20 cellular contexts compared by ENCODE assay signal in genomic region chr19:2335848-2336247, GRCh38. TPM values are rescaled to one million over a fixed set of nuclear protein-coding genes. Genes with fewer than 3 reads are reported as not detected.
DNase-seq lines count a peak whose midpoint lies in the region; ATAC-seq and TF ChIP-seq lines count a peak whose summit lies in the region.
"Had no signal": no experiment of that assay in that cellular context is flagged by ENCODE, and none has a peak within 500 bp of the region (broad histone marks: within the 10 kb centered on the region; RNA-seq: fewer than 3 reads in every experiment).

No MANE protein-coding gene starts in this region.

- ATAC-seq in activated naive CD8-positive, alpha-beta T cell treated with anti-CD3 and anti-CD28 coated beads, Interleukin-2, amount 10 ng/mL, durations not matched to agents 7 days and 5 days (ENCODE audit: low read depth): no peak
- no peak for ATAC-seq in naive thymus-derived CD8-positive, alpha-beta T cell
- no peak for ATAC-seq in upper lobe of left lung (ENCODE audit: low FRiP score in 2 of 2)

- no peak overlapping the region for H3K27ac ChIP-seq in BLaER1
- H3K27ac ChIP-seq in upper lobe of left lung: no peak overlapping the region
- H3K27ac ChIP-seq in tibial artery: no peak overlapping the region
- H3K27ac ChIP-seq: epithelial cell of prostate, hepatocyte had no signal

- no peak overlapping the region for H3K4me3 Mint-ChIP-seq in Caco-2 (ENCODE audit: unreplicated experiment)
- no peak overlapping the region for H3K4me3 Mint-ChIP-seq in activated naive CD8-positive, alpha-beta T cell treated with anti-CD3 and anti-CD28 coated beads, Interleukin-2, amount 10 ng/mL, durations not matched to agents 7 days and 5 days
- peak overlapping the region in 5 of 10 donors; percentile 11 to 43 (median 26) for H3K4me3 Mint-ChIP-seq in naive thymus-derived CD8-positive, alpha-beta T cell

- WGBS in upper lobe of left lung, 2 donors: 80 to 94% methylated on average over 3 of the region's 3 CpGs

- H3K36me3 ChIP-seq in BLaER1: peaks cover 41% of the 10 kb centered on the region
- peaks cover 4% of the 10 kb centered on the region for H3K36me3 ChIP-seq in Caco-2 (ENCODE audit: control insufficient read depth, insufficient read depth, low read length)
- H3K36me3 ChIP-seq in upper lobe of left lung: peaks cover 0 to 32% (median 17%) of the 10 kb centered on the region in 4 donors
- peaks cover 0 to 32% (median 21%) of the 10 kb centered on the region in 3 donors for H3K36me3 ChIP-seq in tibial artery

- H3K27me3 Mint-ChIP-seq in Caco-2 (ENCODE audit: insufficient read depth, unreplicated experiment): no peaks in the 10 kb centered on the region
- no peaks in the 10 kb centered on the region for H3K27me3 Mint-ChIP-seq in activated naive CD8-positive, alpha-beta T cell treated with anti-CD3 and anti-CD28 coated beads, Interleukin-2, amount 10 ng/mL, durations not matched to agents 7 days and 5 days
- H3K27me3 Mint-ChIP-seq in naive thymus-derived CD8-positive, alpha-beta T cell: no peaks in the 10 kb centered on the region

- H3K27me3 ChIP-seq in BLaER1: no peaks in the 10 kb centered on the region
- no peaks in the 10 kb centered on the region for H3K27me3 ChIP-seq in Caco-2 (replicated peaks; ENCODE audit: control insufficient read depth, insufficient read depth, low read length)
- H3K27me3 ChIP-seq in upper lobe of left lung: no peaks in the 10 kb centered on the region
- no peaks in the 10 kb centered on the region for H3K27me3 ChIP-seq in tibial artery
- H3K27me3 ChIP-seq: dorsolateral prefrontal cortex, hepatocyte had no signal

- H3K4me1 Mint-ChIP-seq in Caco-2 (ENCODE audit: low read depth, unreplicated experiment): peaks cover 31% of the 10 kb centered on the region
- H3K4me1 Mint-ChIP-seq in activated naive CD8-positive, alpha-beta T cell treated with anti-CD3 and anti-CD28 coated beads, Interleukin-2, amount 10 ng/mL, durations not matched to agents 7 days and 5 days: peaks cover 20% of the 10 kb centered on the region
- H3K4me1 Mint-ChIP-seq in naive thymus-derived CD8-positive, alpha-beta T cell: peaks cover 26 to 53% (median 46%) of the 10 kb centered on the region in 4 donors

- H4K20me1 ChIP-seq in BLaER1: peaks cover 90% of the 10 kb centered on the region

- DNase-seq in Caco-2: no peak
- no peak for DNase-seq in activated naive CD8-positive, alpha-beta T cell treated with anti-CD3 and anti-CD28 coated beads, Interleukin-2, amount 10 ng/mL, durations not matched to agents 7 days and 5 days
- no peak for DNase-seq in naive thymus-derived CD8-positive, alpha-beta T cell
- DNase-seq in upper lobe of left lung: no peak
- no peak for DNase-seq in tibial artery
- DNase-seq in GF-D8 (lab: John Stamatoyannopoulos, UW): no peak
- DNase-seq: activated CD4-positive, CD25-positive, alpha-beta regulatory T cell treated with anti-CD3 and anti-CD28 coated beads, Interleukin-2, amount 50 U/mL, for 72 hours; central memory CD4-positive, alpha-beta T cell; DND-41; dorsolateral prefrontal cortex; H7; NCI-H1417; NCI-H526 had no signal

- no peak for TF ChIP-seq POLR2A in upper lobe of left lung (IDR thresholded peaks at IDR 0.05)

- H3K27ac Mint-ChIP-seq in Caco-2 (ENCODE audit: unreplicated experiment): peak overlapping the region; percentile 58
- peak overlapping the region; percentile 55 for H3K27ac Mint-ChIP-seq in activated naive CD8-positive, alpha-beta T cell treated with anti-CD3 and anti-CD28 coated beads, Interleukin-2, amount 10 ng/mL, durations not matched to agents 7 days and 5 days
- peak overlapping the region; percentile 3 to 93 (median 80) for H3K27ac Mint-ChIP-seq in naive thymus-derived CD8-positive, alpha-beta T cell

- TF ChIP-seq EP300 in upper lobe of left lung (IDR thresholded peaks at IDR 0.05): no peak

- H3K4me3 ChIP-seq in BLaER1: no peak overlapping the region
- H3K4me3 ChIP-seq in Caco-2 (ENCODE audit: low read depth, low read length): no peak overlapping the region
- no peak overlapping the region for H3K4me3 ChIP-seq in upper lobe of left lung
- H3K4me3 ChIP-seq in tibial artery: no peak overlapping the region
- H3K4me3 ChIP-seq: dorsolateral prefrontal cortex, hepatocyte had no signal

- no peak for TF ChIP-seq CTCF in Caco-2 (IDR thresholded peaks at IDR 0.05; ENCODE audit: insufficient read depth in 1 of 2, low read depth in 1 of 2, low read length in 1 of 2, severe bottlenecking in 1 of 2, unreplicated experiment in 1 of 2)
- no peak for TF ChIP-seq CTCF in upper lobe of left lung (IDR thresholded peaks at IDR 0.05)
- no peak for TF ChIP-seq CTCF in tibial artery (IDR thresholded peaks at IDR 0.05)

- H3K9ac ChIP-seq in BLaER1: no peak overlapping the region

- H3K9me3 ChIP-seq in BLaER1: no peaks in the 10 kb centered on the region
- peaks cover 2% of the 10 kb centered on the region; the same call in 1 of the 2 replicates for H3K9me3 ChIP-seq in Caco-2
- no peaks in the 10 kb centered on the region for H3K9me3 ChIP-seq in upper lobe of left lung
- no peaks in the 10 kb centered on the region for H3K9me3 ChIP-seq in tibial artery

- CTCF ChIA-PET in Caco-2 (lab: Charles Lee): no interaction called here

- POLR2A ChIA-PET in Caco-2 (lab: Charles Lee): no interaction called here
- POLR2A ChIA-PET in activated naive CD8-positive, alpha-beta T cell treated with anti-CD3 and anti-CD28 coated beads, Interleukin-2, amount 10 ng/mL, durations not matched to agents 7 days and 5 days (lab: Charles Lee): no interaction called here
- POLR2A ChIA-PET in naive thymus-derived CD8-positive, alpha-beta T cell (lab: Charles Lee): no interaction called here

- H3K4me1 ChIP-seq in BLaER1: peaks cover 81% of the 10 kb centered on the region
- H3K4me1 ChIP-seq in Caco-2: peaks cover 33% of the 10 kb centered on the region
- H3K4me1 ChIP-seq in upper lobe of left lung: peaks cover 6 to 34% (median 13%) of the 10 kb centered on the region in 4 donors
- H3K4me1 ChIP-seq in tibial artery: peaks cover 0 to 28% (median 5%) of the 10 kb centered on the region in 4 donors

- H3K9me3 Mint-ChIP-seq in Caco-2 (ENCODE audit: unreplicated experiment): no peaks in the 10 kb centered on the region
- H3K9me3 Mint-ChIP-seq in activated naive CD8-positive, alpha-beta T cell treated with anti-CD3 and anti-CD28 coated beads, Interleukin-2, amount 10 ng/mL, durations not matched to agents 7 days and 5 days: peaks cover 8% of the 10 kb centered on the region
- no peaks in the 10 kb centered on the region for H3K9me3 Mint-ChIP-seq in naive thymus-derived CD8-positive, alpha-beta T cell

- BruUV-seq in Caco-2 (replicated peaks; lab: Mats Ljungman, UMichigan): no TSS peak

- H3K36me3 Mint-ChIP-seq in Caco-2 (ENCODE audit: insufficient read depth, unreplicated experiment): peaks cover 22% of the 10 kb centered on the region
- H3K36me3 Mint-ChIP-seq in activated naive CD8-positive, alpha-beta T cell treated with anti-CD3 and anti-CD28 coated beads, Interleukin-2, amount 10 ng/mL, durations not matched to agents 7 days and 5 days: peaks cover 13% of the 10 kb centered on the region
- peaks cover 0 to 8% (median 6%) of the 10 kb centered on the region in 3 donors for H3K36me3 Mint-ChIP-seq in naive thymus-derived CD8-positive, alpha-beta T cell

- peak overlapping the region; percentile 90; the same call in 1 of the 2 replicates for H3K4me2 ChIP-seq in BLaER1
- H3K4me2 ChIP-seq: hepatocyte had no signal

- intact Hi-C loops in Caco-2 (cut with micrococcal nuclease; ENCODE audit: unreplicated experiment): no loop called here
- intact Hi-C loops in tibial artery (cut with DNase I; ENCODE audit: low total_unique reads): no loop called here

RNA-seq across cellular contexts. Expression of gene SPPL2B, which starts 7.4 kb away (rescaled TPM):
- total RNA-seq in Caco-2 (2022) (90.6 and 92.3 TPM in 2 replicates), upper lobe of left lung (100 to 1,000 TPM in 1 of 6 donors, 10 to 100 TPM in 5; 38.3 to 268 (median 61.7) TPM)
- total RNA-seq in activated naive CD8-positive, alpha-beta T cell treated with anti-CD3 and anti-CD28 coated beads, Interleukin-2, amount 10 ng/mL, durations not matched to agents 7 days and 5 days: 100 to 1,000 TPM in 1 of 2 experiments, 10 to 100 TPM in 1; 90.6 to 101 TPM
- total RNA-seq in naive thymus-derived CD8-positive, alpha-beta T cell: 100 to 1,000 TPM; 166 to 175 TPM
- polyA plus RNA-seq in naive thymus-derived CD8-positive, alpha-beta T cell: 10 to 100 TPM; 10.5 to 17.3 (median 11.0) TPM

RNA-seq across cellular contexts. Expression of gene LSM7, which starts 7.5 kb away (rescaled TPM):
- 141 and 152 TPM in 2 replicates for total RNA-seq in Caco-2 (2022)
- total RNA-seq in activated naive CD8-positive, alpha-beta T cell treated with anti-CD3 and anti-CD28 coated beads, Interleukin-2, amount 10 ng/mL, durations not matched to agents 7 days and 5 days: 100 to 1,000 TPM; 111 to 125 TPM
- 100 to 1,000 TPM in 1 of 2 experiments, 10 to 100 TPM in 1; 99.1 to 102 TPM for total RNA-seq in naive thymus-derived CD8-positive, alpha-beta T cell
- 100 to 1,000 TPM; 187 to 197 (median 196) TPM for polyA plus RNA-seq in naive thymus-derived CD8-positive, alpha-beta T cell
- 100 to 1,000 TPM in 2 of 6 donors, 10 to 100 TPM in 4; 58.6 to 127 (median 89.8) TPM for total RNA-seq in upper lobe of left lung

RNA-seq across cellular contexts. Expression of gene TMPRSS9, which starts 24.2 kb away (rescaled TPM):
- total RNA-seq in Caco-2 (2022) (0.49 and 0.66 TPM in 2 replicates), upper lobe of left lung (under 1 TPM in 4 of 6 donors, not detected in 2; 0.14 to 0.55 (median 0.26) TPM)
- under 1 TPM in 1 of 2 experiments, not detected in 1; 0.22 TPM for total RNA-seq in activated naive CD8-positive, alpha-beta T cell treated with anti-CD3 and anti-CD28 coated beads, Interleukin-2, amount 10 ng/mL, durations not matched to agents 7 days and 5 days
- not detected for total RNA-seq in naive thymus-derived CD8-positive, alpha-beta T cell
- polyA plus RNA-seq in naive thymus-derived CD8-positive, alpha-beta T cell: not detected
- total RNA-seq: fibroblast of villous mesenchyme, H7, MCF 10A, mucosa of gallbladder, SK-MEL-5 had no signal
- polyA plus RNA-seq: hepatocyte had no signal

RNA-seq across cellular contexts. Expression of gene LINGO3, which starts 27.9 kb away (rescaled TPM):
- 1.3 and 1.4 TPM in 2 replicates for total RNA-seq in Caco-2 (2022)
- total RNA-seq in activated naive CD8-positive, alpha-beta T cell treated with anti-CD3 and anti-CD28 coated beads, Interleukin-2, amount 10 ng/mL, durations not matched to agents 7 days and 5 days: under 1 TPM; 0.69 to 0.82 TPM
- total RNA-seq in naive thymus-derived CD8-positive, alpha-beta T cell: 1 to 10 TPM; 1.1 to 1.4 TPM
- 1 to 10 TPM; 2.7 to 9.2 (median 5.1) TPM for polyA plus RNA-seq in naive thymus-derived CD8-positive, alpha-beta T cell
- total RNA-seq in upper lobe of left lung: under 1 TPM in 3 of 6 donors, not detected in 3; 0.10 to 0.61 (median 0.17) TPM
- total RNA-seq: fibroblast of villous mesenchyme, hepatocyte, MCF 10A had no signal
- polyA plus RNA-seq: hepatocyte had no signal

RNA-seq across cellular contexts. Expression of gene PEAK3, which starts 53.9 kb away (rescaled TPM):
- total RNA-seq in Caco-2 (2022) (not detected in 2 replicates), upper lobe of left lung (1 to 10 TPM; 2.4 to 8.6 (median 4.6) TPM)
- under 1 TPM in 1 of 2 experiments, not detected in 1; 0.14 TPM for total RNA-seq in activated naive CD8-positive, alpha-beta T cell treated with anti-CD3 and anti-CD28 coated beads, Interleukin-2, amount 10 ng/mL, durations not matched to agents 7 days and 5 days
- under 1 TPM; 0.14 to 0.23 TPM for total RNA-seq in naive thymus-derived CD8-positive, alpha-beta T cell
- under 1 TPM in 1 of 3 donors, not detected in 2; 0.15 TPM for polyA plus RNA-seq in naive thymus-derived CD8-positive, alpha-beta T cell
- total RNA-seq: H7, hepatocyte, MCF 10A, SK-MEL-5 had no signal
